7 cellular contexts compared by ENCODE assay signal in the genomic region with DNA sequence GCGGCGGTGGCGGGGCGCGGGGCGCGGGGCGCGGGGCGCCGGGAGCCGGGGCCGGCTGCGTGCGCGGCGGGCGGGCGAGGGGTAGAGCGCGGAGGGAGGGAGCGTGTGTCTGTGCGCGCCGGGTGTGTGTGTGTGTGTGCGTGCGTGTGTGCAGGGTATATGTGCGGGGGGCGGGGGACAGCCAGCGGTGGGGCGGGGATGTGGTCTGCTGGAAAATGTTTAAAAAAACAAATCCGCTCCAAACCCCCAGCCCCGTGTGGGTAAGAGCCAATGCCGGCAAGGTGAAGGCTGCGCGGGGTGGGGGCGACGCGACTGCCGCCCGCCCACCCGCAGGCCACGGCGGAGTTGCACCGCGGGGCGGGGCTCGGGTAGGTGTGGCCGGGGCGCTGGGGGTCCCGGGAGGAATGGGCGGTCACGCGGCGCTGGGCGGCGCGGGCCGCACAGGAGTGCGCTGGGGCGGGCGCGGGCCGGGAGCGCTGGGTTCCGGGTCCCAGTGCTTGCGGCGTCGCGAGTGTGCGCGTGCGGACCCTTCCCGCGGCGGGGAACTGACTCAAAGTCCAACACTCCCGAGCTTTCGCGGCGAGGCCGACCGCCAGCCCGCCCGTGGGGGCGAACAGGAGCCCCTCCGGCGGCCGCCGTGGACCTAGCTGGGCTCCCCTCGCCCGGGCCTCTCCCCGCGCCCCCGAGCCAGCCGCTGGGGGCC. TPM values are rescaled to one million over a fixed set of nuclear protein-coding genes. Genes with fewer than 3 reads are reported as not detected.
DNase-seq lines count a peak whose midpoint lies in the region; ATAC-seq and TF ChIP-seq lines count a peak whose summit lies in the region.

A gene (minus strand): TSS at position 132 of the 703 bp plus-strand sequence. CDS start 167 bp downstream, outside the sequence.

- TF ChIP-seq CTCF in Peyer's patch (IDR thresholded peaks at IDR 0.05) (no peak), dorsolateral prefrontal cortex (IDR thresholded peaks at IDR 0.05 in 54 of 56, conservative IDR thresholded peaks at IDR 0.05 in 2 of 56; ENCODE audit: low read depth in 1 of 56, partially characterized antibody in 56 of 56) (no peak), lung (IDR thresholded peaks at IDR 0.05; ENCODE audit: control extremely low read depth, extremely low read depth) (no peak), testis (IDR thresholded peaks at IDR 0.05) (no peak), GM20000 (IDR thresholded peaks at IDR 0.05; ENCODE audit: extremely low read depth, missing control alignments) (no peak)

- TF ChIP-seq POLR2A in Peyer's patch (IDR thresholded peaks at IDR 0.05): no peak
- TF ChIP-seq POLR2A in testis (IDR thresholded peaks at IDR 0.05): no peak

- peaks cover 0 to 27% (median 5%) of the 10 kb centered on the region in 4 donors for H3K4me1 ChIP-seq in Peyer's patch
- peaks cover 0 to 22% of the 10 kb centered on the region in 2 donors for H3K4me1 ChIP-seq in lung (ENCODE audit: control insufficient read depth in 2 of 2, insufficient read depth in 2 of 2, low read length in 2 of 2)
- H3K4me1 ChIP-seq in testis: peaks cover 25% of the 10 kb centered on the region

- H3K4me3 ChIP-seq in Peyer's patch (peak within 1 kb of the TSS; percentile 24 to 54 (median 51)), dorsolateral prefrontal cortex (peak within 1 kb of the TSS; percentile 24 to 72 (median 53)), lung (peak within 1 kb of the TSS; percentile 25), testis (peak within 1 kb of the TSS; percentile 50 to 52)

- H3K36me3 ChIP-seq in Peyer's patch (no peaks in the 10 kb centered on the region), lung (ENCODE audit: control insufficient read depth in 2 of 2, insufficient read depth in 2 of 2, low read length in 2 of 2) (no peaks in the 10 kb centered on the region), testis (ENCODE audit: low read depth, missing control alignments) (no peaks in the 10 kb centered on the region)

- DNase-seq in Peyer's patch (no peak), dorsolateral prefrontal cortex (peak in 1 of 10 donors; percentile 18), lung (ENCODE audit: low spot score) (no peak), testis (no peak), GM20000 (ENCODE audit: low spot score) (no peak)
- no peak for DNase-seq in activated effector memory CD4-positive, alpha-beta T cell treated with Interleukin-2 at 50 U/mL for 16 hours

- H3K27ac ChIP-seq in Peyer's patch: peak within 1 kb of the TSS; percentile 33 to 84 (median 72)
- H3K27ac ChIP-seq in dorsolateral prefrontal cortex: peak within 1 kb of the TSS in 42 of 59 donors; percentile 6 to 98 (median 58)
- peak within 1 kb of the TSS; percentile 45 to 62 for H3K27ac ChIP-seq in lung (ENCODE audit: low read depth in 1 of 2, low read length in 1 of 2)
- peak within 1 kb of the TSS; percentile 11 to 81 for H3K27ac ChIP-seq in testis

- no peaks in the 10 kb centered on the region for H3K9me3 ChIP-seq in Peyer's patch
- no peaks in the 10 kb centered on the region for H3K9me3 ChIP-seq in lung (ENCODE audit: control insufficient read depth in 2 of 2, insufficient read depth in 1 of 2, low read length in 1 of 2)
- H3K9me3 ChIP-seq in testis: no peaks in the 10 kb centered on the region

- ATAC-seq in lung (ENCODE audit: insufficient read depth, low FRiP score) (no peak), GM18867 (IDR thresholded peaks at IDR 0.05; ENCODE audit: unreplicated experiment) (no peak)

- intact Hi-C loops in dorsolateral prefrontal cortex (cut with DNase I) (no loop called here), testis (cut with DNase I; ENCODE audit: low total_unique reads) (no loop called here)

- 1 to 3% methylated on average over 62 to 94 of the region's 95 CpGs for WGBS in lung, 2 donors
- 1 to 2% methylated on average over 19 to 84 of the region's 95 CpGs for WGBS in testis, 2 donors

- H3K27me3 ChIP-seq in Peyer's patch (peaks cover 0 to 16% of the 10 kb centered on the region in 2 donors), dorsolateral prefrontal cortex (no peaks in the 10 kb centered on the region), lung (ENCODE audit: control insufficient read depth, insufficient read depth) (no peaks in the 10 kb centered on the region), testis (no peaks in the 10 kb centered on the region)

RNA-seq across cellular contexts. Expression of the gene that starts here (rescaled TPM):
- 10 to 100 TPM in 3 of 4 donors, 1 to 10 TPM in 1; 5.8 to 81.7 (median 11.1) TPM for total RNA-seq in Peyer's patch
- total RNA-seq in dorsolateral prefrontal cortex: 10 to 100 TPM in 118 of 120 experiments, 1 to 10 TPM in 2; 7.1 to 34.6 (median 19.7) TPM
- 10 to 100 TPM; 15.9 to 20.0 TPM for total RNA-seq in lung
- 10 to 100 TPM; 21.4 to 30.4 TPM for polyA plus RNA-seq in lung
- 1 to 10 TPM; 3.4 to 7.2 TPM for total RNA-seq in testis
- polyA plus RNA-seq in testis (ENCODE audit: insufficient read depth, low read depth, low replicate concordance): 9.9 TPM
